Comparison of ENCODE assay signal across 1 cellular context in genomic region chr11:66789097-66789890, GRCh38.
TF ChIP-seq lines count a peak whose summit lies in the region.

No MANE protein-coding gene starts in this region.

TF ChIP-seq in HEK293, 187 proteins besides CTCF, POLR2A, EP300 and RAD21 (continued from another document and continues in another):
- TF ChIP-seq, protein P1, sequence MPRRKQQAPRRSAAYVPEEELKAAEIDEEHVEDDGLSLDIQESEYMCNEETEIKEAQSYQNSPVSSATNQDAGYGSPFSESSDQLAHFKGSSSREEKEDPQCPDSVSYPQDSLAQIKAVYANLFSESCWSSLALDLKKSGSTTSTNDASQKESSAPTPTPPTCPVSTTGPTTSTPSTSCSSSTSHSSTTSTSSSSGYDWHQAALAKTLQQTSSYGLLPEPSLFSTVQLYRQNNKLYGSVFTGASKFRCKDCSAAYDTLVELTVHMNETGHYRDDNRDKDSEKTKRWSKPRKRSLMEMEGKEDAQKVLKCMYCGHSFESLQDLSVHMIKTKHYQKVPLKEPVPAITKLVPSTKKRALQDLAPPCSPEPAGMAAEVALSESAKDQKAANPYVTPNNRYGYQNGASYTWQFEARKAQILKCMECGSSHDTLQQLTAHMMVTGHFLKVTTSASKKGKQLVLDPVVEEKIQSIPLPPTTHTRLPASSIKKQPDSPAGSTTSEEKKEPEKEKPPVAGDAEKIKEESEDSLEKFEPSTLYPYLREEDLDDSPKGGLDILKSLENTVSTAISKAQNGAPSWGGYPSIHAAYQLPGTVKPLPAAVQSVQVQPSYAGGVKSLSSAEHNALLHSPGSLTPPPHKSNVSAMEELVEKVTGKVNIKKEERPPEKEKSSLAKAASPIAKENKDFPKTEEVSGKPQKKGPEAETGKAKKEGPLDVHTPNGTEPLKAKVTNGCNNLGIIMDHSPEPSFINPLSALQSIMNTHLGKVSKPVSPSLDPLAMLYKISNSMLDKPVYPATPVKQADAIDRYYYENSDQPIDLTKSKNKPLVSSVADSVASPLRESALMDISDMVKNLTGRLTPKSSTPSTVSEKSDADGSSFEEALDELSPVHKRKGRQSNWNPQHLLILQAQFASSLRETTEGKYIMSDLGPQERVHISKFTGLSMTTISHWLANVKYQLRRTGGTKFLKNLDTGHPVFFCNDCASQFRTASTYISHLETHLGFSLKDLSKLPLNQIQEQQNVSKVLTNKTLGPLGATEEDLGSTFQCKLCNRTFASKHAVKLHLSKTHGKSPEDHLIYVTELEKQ (tag by site-specific recombination; IDR thresholded peaks at IDR 0.05; ENCODE audit: borderline replicate concordance): peak; percentile 86
- TF ChIP-seq ZFP69B (tag by site-specific recombination; IDR thresholded peaks at IDR 0.05) (peak; percentile 76), ZNF366 (tag by site-specific recombination; conservative IDR thresholded peaks at IDR 0.05) (peak; percentile 93), GFI1B (tag by site-specific recombination; IDR thresholded peaks at IDR 0.05) (peak; percentile 81; the same call in 1 of the 2 replicates), PRDM6 (tag by site-specific recombination; IDR thresholded peaks at IDR 0.05) (peak; percentile 97), ZNF391 (tag by site-specific recombination; IDR thresholded peaks at IDR 0.05; ENCODE audit: borderline replicate concordance, low read depth) (peak; percentile 19; the same call in 1 of the 2 replicates), ZNF121 (tag by site-specific recombination; IDR thresholded peaks at IDR 0.05) (no peak), HOXD13 (CRISPR knock-in tag; IDR thresholded peaks at IDR 0.05; ENCODE audit: borderline replicate concordance) (peak; percentile 94), YY1 (tag by site-specific recombination; IDR thresholded peaks at IDR 0.05) (peak; percentile 59), ZNF629 (tag by site-specific recombination; IDR thresholded peaks at IDR 0.05) (peak; percentile 86), ZNF174 (tag by site-specific recombination; IDR thresholded peaks at IDR 0.05) (no peak), ZBTB26 (tag by site-specific recombination; optimal IDR thresholded peaks at IDR 0.05) (no peak), OVOL3 (tag by site-specific recombination; IDR thresholded peaks at IDR 0.05) (peak; percentile 85), ZNF777 (tag by site-specific recombination; IDR thresholded peaks at IDR 0.05; ENCODE audit: borderline replicate concordance) (no peak), ZNF175 (tag by site-specific recombination; IDR thresholded peaks at IDR 0.05) (no peak), ZNF394 (tag by site-specific recombination; IDR thresholded peaks at IDR 0.05; ENCODE audit: borderline replicate concordance) (no peak), ZNF202 (tag by site-specific recombination; IDR thresholded peaks at IDR 0.05; ENCODE audit: borderline replicate concordance) (no peak), GLIS1 (tag by site-specific recombination; IDR thresholded peaks at IDR 0.05) (peak; percentile 73), ZNF658 (tag by site-specific recombination; IDR thresholded peaks at IDR 0.05) (no peak), ZNF639 (tag by site-specific recombination; IDR thresholded peaks at IDR 0.05) (peak; percentile 75), ZNF280D (tag by site-specific recombination; IDR thresholded peaks at IDR 0.05) (no peak; the same call in 1 of the 2 replicates), ZNF521 (tag by site-specific recombination; IDR thresholded peaks at IDR 0.05) (no peak), ZNF624 (tag by site-specific recombination; IDR thresholded peaks at IDR 0.05) (no peak), ZNF596 (tag by site-specific recombination; IDR thresholded peaks at IDR 0.05) (peak; percentile 60; the same call in 1 of the 2 replicates), EGR2 (tag by site-specific recombination; IDR thresholded peaks at IDR 0.05; ENCODE audit: low read depth) (no peak), ZNF19 (tag by site-specific recombination; IDR thresholded peaks at IDR 0.05; ENCODE audit: low read depth) (no peak), ZNF792 (tag by site-specific recombination; IDR thresholded peaks at IDR 0.05) (no peak), ZNF791 (tag by site-specific recombination; IDR thresholded peaks at IDR 0.05) (no peak), ZNF221 (tag by site-specific recombination; IDR thresholded peaks at IDR 0.05; ENCODE audit: borderline replicate concordance) (no peak), ZNF488 (tag by site-specific recombination; IDR thresholded peaks at IDR 0.05) (peak; percentile 65; the same call in 1 of the 2 replicates), ZNF354C (tag by site-specific recombination; IDR thresholded peaks at IDR 0.05; ENCODE audit: borderline replicate concordance, low read depth) (no peak), ZNF2 (tag by site-specific recombination; IDR thresholded peaks at IDR 0.05) (peak; percentile 31; the same call in 1 of the 2 replicates), ZNF692 (tag by site-specific recombination; IDR thresholded peaks at IDR 0.05) (peak; percentile 75), ZNF843 (tag by site-specific recombination; IDR thresholded peaks at IDR 0.05) (peak; percentile 99), ZNF155 (tag by site-specific recombination; IDR thresholded peaks at IDR 0.05) (no peak), KLF10 (tag by site-specific recombination; IDR thresholded peaks at IDR 0.05) (peak; percentile 79), ZNF10 (tag by site-specific recombination; IDR thresholded peaks at IDR 0.05) (peak; percentile 43; the same call in 1 of the 2 replicates), TRIM28 (IDR thresholded peaks at IDR 0.05; ENCODE audit: borderline replicate concordance, low read length) (peak; percentile 76; the same call in 1 of the 2 replicates), ZNF214 (tag by site-specific recombination; IDR thresholded peaks at IDR 0.05; ENCODE audit: borderline replicate concordance) (no peak), ZNF776 (tag by site-specific recombination; IDR thresholded peaks at IDR 0.05; ENCODE audit: borderline replicate concordance) (no peak), SP3 (tag by site-specific recombination; IDR thresholded peaks at IDR 0.05) (peak; percentile 26; the same call in 1 of the 2 replicates), HOXC10 (CRISPR knock-in tag; IDR thresholded peaks at IDR 0.05) (no peak), ZFP41 (tag by site-specific recombination; IDR thresholded peaks at IDR 0.05; ENCODE audit: borderline replicate concordance) (no peak), ZNF239 (tag by site-specific recombination; IDR thresholded peaks at IDR 0.05) (no peak), GLI4 (tag by site-specific recombination; IDR thresholded peaks at IDR 0.05) (no peak), SCRT2 (tag by site-specific recombination; IDR thresholded peaks at IDR 0.05) (no peak), KLF16 (tag by site-specific recombination; IDR thresholded peaks at IDR 0.05) (no peak)
- TF ChIP-seq, protein P2, sequence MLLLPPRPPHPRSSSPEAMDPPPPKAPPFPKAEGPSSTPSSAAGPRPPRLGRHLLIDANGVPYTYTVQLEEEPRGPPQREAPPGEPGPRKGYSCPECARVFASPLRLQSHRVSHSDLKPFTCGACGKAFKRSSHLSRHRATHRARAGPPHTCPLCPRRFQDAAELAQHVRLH (tag by site-specific recombination; IDR thresholded peaks at IDR 0.05): peak; percentile 94
- TF ChIP-seq, protein P3, sequence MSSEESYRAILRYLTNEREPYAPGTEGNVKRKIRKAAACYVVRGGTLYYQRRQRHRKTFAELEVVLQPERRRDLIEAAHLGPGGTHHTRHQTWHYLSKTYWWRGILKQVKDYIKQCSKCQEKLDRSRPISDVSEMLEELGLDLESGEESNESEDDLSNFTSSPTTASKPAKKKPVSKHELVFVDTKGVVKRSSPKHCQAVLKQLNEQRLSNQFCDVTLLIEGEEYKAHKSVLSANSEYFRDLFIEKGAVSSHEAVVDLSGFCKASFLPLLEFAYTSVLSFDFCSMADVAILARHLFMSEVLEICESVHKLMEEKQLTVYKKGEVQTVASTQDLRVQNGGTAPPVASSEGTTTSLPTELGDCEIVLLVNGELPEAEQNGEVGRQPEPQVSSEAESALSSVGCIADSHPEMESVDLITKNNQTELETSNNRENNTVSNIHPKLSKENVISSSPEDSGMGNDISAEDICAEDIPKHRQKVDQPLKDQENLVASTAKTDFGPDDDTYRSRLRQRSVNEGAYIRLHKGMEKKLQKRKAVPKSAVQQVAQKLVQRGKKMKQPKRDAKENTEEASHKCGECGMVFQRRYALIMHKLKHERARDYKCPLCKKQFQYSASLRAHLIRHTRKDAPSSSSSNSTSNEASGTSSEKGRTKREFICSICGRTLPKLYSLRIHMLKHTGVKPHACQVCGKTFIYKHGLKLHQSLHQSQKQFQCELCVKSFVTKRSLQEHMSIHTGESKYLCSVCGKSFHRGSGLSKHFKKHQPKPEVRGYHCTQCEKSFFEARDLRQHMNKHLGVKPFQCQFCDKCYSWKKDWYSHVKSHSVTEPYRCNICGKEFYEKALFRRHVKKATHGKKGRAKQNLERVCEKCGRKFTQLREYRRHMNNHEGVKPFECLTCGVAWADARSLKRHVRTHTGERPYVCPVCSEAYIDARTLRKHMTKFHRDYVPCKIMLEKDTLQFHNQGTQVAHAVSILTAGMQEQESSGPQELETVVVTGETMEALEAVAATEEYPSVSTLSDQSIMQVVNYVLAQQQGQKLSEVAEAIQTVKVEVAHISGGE (tag by site-specific recombination; conservative IDR thresholded peaks at IDR 0.05; ENCODE audit: low read depth): no peak
